17 cellular contexts compared by ENCODE assay signal in genomic region chr11:44609783-44610155, GRCh38. TPM values are rescaled to one million over a fixed set of nuclear protein-coding genes. Genes with fewer than 3 reads are reported as not detected.
DNase-seq lines count a peak whose midpoint lies in the region; ATAC-seq, FAIRE-seq and TF ChIP-seq lines count a peak whose summit lies in the region.
"Had no signal": no experiment of that assay in that cellular context is flagged by ENCODE, and none has a peak within 500 bp of the region (broad histone marks: within the 10 kb centered on the region; RNA-seq: fewer than 3 reads in every experiment).

No MANE protein-coding gene starts in this region.

- no peaks in the 10 kb centered on the region for H3K27me3 ChIP-seq in tibial artery
- H3K27me3 ChIP-seq in prostate gland (replicated peaks; ENCODE audit: insufficient read depth) = no peaks in the 10 kb centered on the region
- H3K27me3 ChIP-seq: left lung, sigmoid colon had no signal

- H3K4me1 ChIP-seq in tibial artery (peaks cover 0 to 98% (median 84%) of the 10 kb centered on the region in 4 donors), prostate gland (replicated peaks) (peaks cover 10% of the 10 kb centered on the region)

- POLR2A ChIA-PET in activated CD4-positive, alpha-beta memory T cell treated with anti-CD3 and anti-CD28 coated beads for 36 hours (lab: Charles Lee) = interaction anchor here (0.9 to 2.5 kb wide), 4 partner anchors 16 to 50 kb away, joined by 3 to 11 read pairs (median 3); partner anchors contain the start of gene CD82

- peak overlapping the region; percentile 33 for H3K4me3 Mint-ChIP-seq in activated T-cell treated with anti-CD3 and anti-CD28 coated beads, Interleukin-2, amount 50 U/mL, for 4 hours
- H3K4me3 Mint-ChIP-seq in activated CD4-positive, alpha-beta memory T cell treated with anti-CD3 and anti-CD28 coated beads for 36 hours = no peak overlapping the region
- peak overlapping the region; percentile 65 to 76 for H3K4me3 Mint-ChIP-seq in effector memory CD8-positive, alpha-beta T cell
- H3K4me3 Mint-ChIP-seq: brain, nephron progenitor cell had no signal

- DNase-seq in activated T-cell treated with anti-CD3 and anti-CD28 coated beads, Interleukin-2, amount 50 U/mL, for 4 hours = no peak
- no peak for DNase-seq in activated T-cell treated with anti-CD3 and anti-CD28 coated beads, Interleukin-2, amount 50 U/mL, for 48 hours
- DNase-seq in activated CD4-positive, alpha-beta memory T cell treated with anti-CD3 and anti-CD28 coated beads for 36 hours = no peak
- DNase-seq in effector memory CD8-positive, alpha-beta T cell = no peak
- no peak for DNase-seq in tibial artery
- no peak for DNase-seq in H54 (ENCODE audit: insufficient read length, low spot score)
- DNase-seq in prostate gland (ENCODE audit: low spot score) = no peak
- DNase-seq: effector CD8-positive, alpha-beta T cell; left lung; MV-4-11; nephron progenitor cell; sigmoid colon had no signal

- H3K9me3 Mint-ChIP-seq in activated T-cell treated with anti-CD3 and anti-CD28 coated beads, Interleukin-2, amount 50 U/mL, for 4 hours = no peaks in the 10 kb centered on the region
- H3K9me3 Mint-ChIP-seq in activated CD4-positive, alpha-beta memory T cell treated with anti-CD3 and anti-CD28 coated beads for 36 hours = no peaks in the 10 kb centered on the region
- no peaks in the 10 kb centered on the region for H3K9me3 Mint-ChIP-seq in effector memory CD8-positive, alpha-beta T cell
- H3K9me3 Mint-ChIP-seq: brain, nephron progenitor cell had no signal

- no peaks in the 10 kb centered on the region for H3K9me3 ChIP-seq in tibial artery
- H3K9me3 ChIP-seq in prostate gland = no peaks in the 10 kb centered on the region
- H3K9me3 ChIP-seq: left lung, sigmoid colon had no signal

- TF ChIP-seq POLR2A in H54 (IDR thresholded peaks at IDR 0.05; ENCODE audit: low read depth, low read length) (no peak), prostate gland (IDR thresholded peaks at IDR 0.05) (no peak)

- H3K27ac ChIP-seq in tibial artery (peak overlapping the region; percentile 82 to 84), prostate gland (no peak overlapping the region)
- H3K27ac ChIP-seq: GM23248 had no signal

- TF ChIP-seq CTCF in tibial artery (IDR thresholded peaks at IDR 0.05) (no peak), prostate gland (IDR thresholded peaks at IDR 0.05) (no peak)

- 73% methylated on average over 3 of the region's 3 CpGs for WGBS in prostate gland

- CTCF ChIA-PET in activated CD4-positive, alpha-beta memory T cell treated with anti-CD3 and anti-CD28 coated beads for 36 hours (lab: Charles Lee) = interaction anchor here (0.9 to 16.5 kb wide), 4 partner anchors 10 to 302 kb away, joined by 4 to 576 read pairs (median 11); partner anchors contain the start of gene CD82

- FAIRE-seq in H54 (lab: Jason Lieb, UNC) = no peak
- FAIRE-seq: HTR-8/SVneo had no signal

- H3K36me3 ChIP-seq in tibial artery (peaks cover 0 to 22% (median 0%) of the 10 kb centered on the region in 3 donors), prostate gland (no peaks in the 10 kb centered on the region)

- no peak for ATAC-seq in activated T-cell treated with anti-CD3 and anti-CD28 coated beads, Interleukin-2, amount 50 U/mL, for 4 hours
- ATAC-seq in effector memory CD8-positive, alpha-beta T cell (replicated peaks) = no peak
- no peak for ATAC-seq in GM19328 (IDR thresholded peaks at IDR 0.05; ENCODE audit: unreplicated experiment)
- ATAC-seq: left lung, SK-N-SH treated with all-trans-retinoic acid at 6 μM for 48 hours had no signal

- peaks cover 47% of the 10 kb centered on the region for H3K36me3 Mint-ChIP-seq in activated T-cell treated with anti-CD3 and anti-CD28 coated beads, Interleukin-2, amount 50 U/mL, for 4 hours (ENCODE audit: insufficient read depth)
- peaks cover 60% of the 10 kb centered on the region for H3K36me3 Mint-ChIP-seq in activated CD4-positive, alpha-beta memory T cell treated with anti-CD3 and anti-CD28 coated beads for 36 hours
- peaks cover 41% of the 10 kb centered on the region for H3K36me3 Mint-ChIP-seq in effector memory CD8-positive, alpha-beta T cell (ENCODE audit: insufficient read depth)

- H3K27ac Mint-ChIP-seq in activated CD4-positive, alpha-beta memory T cell treated with anti-CD3 and anti-CD28 coated beads for 36 hours = peak overlapping the region; percentile 81
- H3K27ac Mint-ChIP-seq in effector memory CD8-positive, alpha-beta T cell = peak overlapping the region; percentile 94 to 96
- H3K27ac Mint-ChIP-seq: nephron progenitor cell had no signal

- H3K27me3 Mint-ChIP-seq in activated T-cell treated with anti-CD3 and anti-CD28 coated beads, Interleukin-2, amount 50 U/mL, for 4 hours (ENCODE audit: low read depth) = no peaks in the 10 kb centered on the region
- no peaks in the 10 kb centered on the region for H3K27me3 Mint-ChIP-seq in activated CD4-positive, alpha-beta memory T cell treated with anti-CD3 and anti-CD28 coated beads for 36 hours
- no peaks in the 10 kb centered on the region for H3K27me3 Mint-ChIP-seq in effector memory CD8-positive, alpha-beta T cell
- H3K27me3 Mint-ChIP-seq: brain had no signal

- intact Hi-C loops in activated CD4-positive, alpha-beta memory T cell treated with anti-CD3 and anti-CD28 coated beads for 36 hours (cut with micrococcal nuclease) = no loop called here
- intact Hi-C loops in tibial artery (cut with DNase I; ENCODE audit: low total_unique reads) = no loop called here
- intact Hi-C loops in prostate gland (cut with DNase I) = no loop called here

- peaks cover 76% of the 10 kb centered on the region for H3K4me1 Mint-ChIP-seq in activated T-cell treated with anti-CD3 and anti-CD28 coated beads, Interleukin-2, amount 50 U/mL, for 4 hours (ENCODE audit: low read depth)
- peaks cover 86% of the 10 kb centered on the region for H3K4me1 Mint-ChIP-seq in activated CD4-positive, alpha-beta memory T cell treated with anti-CD3 and anti-CD28 coated beads for 36 hours (ENCODE audit: low read depth)
- H3K4me1 Mint-ChIP-seq in effector memory CD8-positive, alpha-beta T cell (ENCODE audit: low read depth in 2 of 2) = peaks cover 52 to 60% of the 10 kb centered on the region in 2 donors

- H3K4me3 ChIP-seq in tibial artery (no peak overlapping the region), prostate gland (no peak overlapping the region)
- H3K4me3 ChIP-seq: GM23248, left lung, sigmoid colon had no signal

RNA-seq across cellular contexts. Expression of gene CD82, which starts 44.3 kb away (rescaled TPM):
- total RNA-seq in activated T-cell treated with anti-CD3 and anti-CD28 coated beads, Interleukin-2, amount 50 U/mL, for 4 hours = 100 to 1,000 TPM; 364 to 594 (median 428) TPM
- total RNA-seq in activated CD4-positive, alpha-beta memory T cell treated with anti-CD3 and anti-CD28 coated beads for 36 hours = 100 to 1,000 TPM; 243 to 277 TPM
- total RNA-seq in prostate gland = 10 to 100 TPM; 35.1 to 54.6 TPM

Comparison
In these comparisons a context has a peak if more than half of its experiments do, and no peak if none do; other contexts are left out.
1. H3K27ac ChIP-seq: peak in tibial artery (2 of 2); none in prostate gland (0 of 2).
2. RNA of gene CD82, which starts 44.3 kb away (total RNA-seq): 364 to 594 TPM in activated T-cell treated with anti-CD3 and anti-CD28 coated beads, Interleukin-2, amount 50 U/mL, for 4 hours and 243 to 277 TPM in activated CD4-positive, alpha-beta memory T cell treated with anti-CD3 and anti-CD28 coated beads for 36 hours; 35.1 to 54.6 TPM in prostate gland; every median in the first group is over 4 times any median in the second.